ENCODE assay signal across 28 cellular contexts in genomic region chr2:236597629-236598028, GRCh38.
"Had no signal": no experiment of that assay in that cellular context is flagged by ENCODE, and none has a peak within 500 bp of the region (broad histone marks: within the 10 kb centered on the region; RNA-seq: fewer than 3 reads in every experiment).

No MANE protein-coding gene starts in this region.

- H3K27ac ChIP-seq: adrenal gland, brain microvascular endothelial cell, Peyer's patch, WERI-Rb-1 had no signal

- H3K4me1 ChIP-seq: adrenal gland, Peyer's patch had no signal

- ATAC-seq: activated CD8-positive, alpha-beta T cell treated with anti-CD3 and anti-CD28 coated beads, Interleukin-2, amount 10 ng/mL, durations not matched to agents 7 days and 5 days; activated naive CD4-positive, alpha-beta T cell treated with anti-CD3 and anti-CD28 coated beads, Interleukin-2, amount 50 U/mL, for 72 hours; activated T-cell treated with anti-CD3 and anti-CD28 coated beads, Interleukin-2, amount 50 U/mL, for 4 hours; PC-3 had no signal

- H3K4me3 ChIP-seq: adrenal gland, Peyer's patch had no signal

- H3K9me3 ChIP-seq: adrenal gland, Peyer's patch had no signal

- DNase-seq: activated CD4-positive, alpha-beta T cell treated with anti-CD3 and anti-CD28 coated beads for 1 hour; activated CD4-positive, alpha-beta T cell treated with anti-CD3 and anti-CD28 coated beads for 48 hours; activated CD4-positive, alpha-beta T cell treated with anti-CD3 and anti-CD28 coated beads, Interleukin-2, amount 50 U/mL, for 4 hours; activated CD4-positive, CD25-positive, alpha-beta regulatory T cell; activated CD8-positive, alpha-beta T cell treated with anti-CD3 and anti-CD28 coated beads, Interleukin-2, amount 10 ng/mL, durations not matched to agents 7 days and 5 days; activated gamma-delta T cell treated with Interleukin-2 at 50 U/mL for 16 hours; activated naive CD4-positive, alpha-beta T cell treated with anti-CD3 and anti-CD28 coated beads for 36 hours; activated T-cell treated with anti-CD3 and anti-CD28 coated beads, Interleukin-2, amount 50 U/mL, for 4 hours; adrenal gland; brain microvascular endothelial cell; Karpas-422; KBM-7; NCI-H1105 treated with DMSO at 0.1 percent for 48 hours; NCI-H1436; NCI-H1694; NCI-H1930; NCI-H345; NCI-H510A; NCI-H526; NCI-H748 treated with DMSO at 0.1 percent for 48 hours; NK-92 treated with Interleukin-12 subunit alpha and Interleukin-12 subunit beta, amount 100 ng/mL, for 24 hours; PC-3; Peyer's patch; RPMI8226; SW 1271; T1000; WERI-Rb-1 had no signal

- H3K36me3 ChIP-seq: adrenal gland, brain microvascular endothelial cell, Peyer's patch, WERI-Rb-1 had no signal

- H3K27me3 ChIP-seq: adrenal gland, brain microvascular endothelial cell, Peyer's patch had no signal
